In the genomic region with DNA sequence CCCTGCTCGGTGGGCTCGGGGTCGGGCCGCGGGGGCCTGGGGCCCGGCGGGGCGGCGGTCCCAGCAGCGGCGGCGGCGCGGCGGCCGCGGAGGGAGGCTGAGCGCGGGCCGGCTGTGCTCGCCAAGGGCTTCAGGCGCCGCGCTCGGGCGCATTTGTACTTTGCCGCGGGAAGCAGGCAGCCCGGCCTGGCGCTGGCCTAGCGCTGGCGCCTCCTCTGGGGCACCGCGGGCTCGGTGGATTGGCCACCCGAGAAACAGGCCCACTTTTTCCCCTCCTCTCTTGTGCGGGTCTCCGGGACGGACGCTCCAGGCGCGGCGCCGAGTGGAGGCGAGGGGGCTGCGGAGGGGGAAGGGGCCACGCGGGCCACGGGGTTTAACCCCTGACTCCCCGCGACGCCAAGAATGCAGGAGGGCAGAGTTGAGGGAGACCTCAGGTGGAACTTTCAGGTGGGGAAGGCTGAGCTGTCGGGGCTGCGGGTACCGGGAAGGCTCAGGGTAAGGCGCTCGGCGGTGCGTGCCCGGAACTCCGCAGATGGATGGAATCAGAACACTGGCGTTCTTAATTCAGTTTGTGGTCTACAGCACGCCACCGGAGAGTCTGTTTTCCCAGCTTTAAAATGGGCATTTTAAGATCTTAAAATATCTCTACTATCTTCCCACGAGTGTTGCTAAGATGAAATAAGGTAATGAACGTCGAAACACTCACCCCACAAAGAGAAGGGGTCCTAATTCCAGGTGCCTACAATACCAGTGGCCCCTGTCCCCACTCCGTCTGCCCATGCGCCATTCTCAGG, we compare ENCODE assay signal across 10 cellular contexts. TPM values are rescaled to one million over a fixed set of nuclear protein-coding genes. Genes with fewer than 3 reads are reported as not detected.
DNase-seq lines count a peak whose midpoint lies in the region; ATAC-seq and TF ChIP-seq lines count a peak whose summit lies in the region.
"Had no signal": no experiment of that assay in that cellular context is flagged by ENCODE, and none has a peak within 500 bp of the region (broad histone marks: within the 10 kb centered on the region; RNA-seq: fewer than 3 reads in every experiment).

A gene with protein sequence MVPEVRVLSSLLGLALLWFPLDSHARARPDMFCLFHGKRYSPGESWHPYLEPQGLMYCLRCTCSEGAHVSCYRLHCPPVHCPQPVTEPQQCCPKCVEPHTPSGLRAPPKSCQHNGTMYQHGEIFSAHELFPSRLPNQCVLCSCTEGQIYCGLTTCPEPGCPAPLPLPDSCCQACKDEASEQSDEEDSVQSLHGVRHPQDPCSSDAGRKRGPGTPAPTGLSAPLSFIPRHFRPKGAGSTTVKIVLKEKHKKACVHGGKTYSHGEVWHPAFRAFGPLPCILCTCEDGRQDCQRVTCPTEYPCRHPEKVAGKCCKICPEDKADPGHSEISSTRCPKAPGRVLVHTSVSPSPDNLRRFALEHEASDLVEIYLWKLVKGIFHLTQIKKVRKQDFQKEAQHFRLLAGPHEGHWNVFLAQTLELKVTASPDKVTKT (minus strand): TSS at position 126 of the 794 bp plus-strand sequence. CDS start 538 bp downstream, outside the sequence.

- WGBS in mesendoderm (ENCODE audit: extremely low coverage, insufficient coverage, low lambda C conversion rate): no CpG with 5 or more reads among the region's 69 CpGs

- ATAC-seq in activated T-cell treated with anti-CD3 and anti-CD28 coated beads, Interleukin-2, amount 50 U/mL, for 72 hours (replicated peaks in 1 of 2): peak; percentile 27 to 31
- no peak for ATAC-seq in GM19397 (IDR thresholded peaks at IDR 0.05; ENCODE audit: unreplicated experiment)

- H2BK15ac ChIP-seq in mesendoderm (replicated peaks; ENCODE audit: low read depth): no peak within 1 kb of the TSS

- H3K4me1 Mint-ChIP-seq in activated T-cell treated with anti-CD3 and anti-CD28 coated beads, Interleukin-2, amount 50 U/mL, for 72 hours (ENCODE audit: low read depth): peaks cover 5% of the 10 kb centered on the region
- peaks cover 9% of the 10 kb centered on the region for H3K4me1 Mint-ChIP-seq in activated T-cell treated with anti-CD3 and anti-CD28 coated beads, Interleukin-2, amount 50 U/mL, for 24 hours (ENCODE audit: low read depth)

- no peak within 1 kb of the TSS for H4K8ac ChIP-seq in mesendoderm (ENCODE audit: low read depth, low read length)

- no peak within 1 kb of the TSS for H3K27ac Mint-ChIP-seq in activated T-cell treated with anti-CD3 and anti-CD28 coated beads, Interleukin-2, amount 50 U/mL, for 72 hours
- H3K27ac Mint-ChIP-seq in activated T-cell treated with anti-CD3 and anti-CD28 coated beads, Interleukin-2, amount 50 U/mL, for 24 hours: no peak within 1 kb of the TSS

- H3K23ac ChIP-seq in mesendoderm (ENCODE audit: low read length): peak within 1 kb of the TSS; percentile 61

- H3K4me1 ChIP-seq in mesendoderm (ENCODE audit: control insufficient read depth, low read depth, low read length) (no peaks in the 10 kb centered on the region), uterus (peaks cover 0 to 7% of the 10 kb centered on the region in 2 donors)

- no peak within 1 kb of the TSS for H2BK5ac ChIP-seq in mesendoderm (ENCODE audit: low read length)

- no peaks in the 10 kb centered on the region for H3K9me3 ChIP-seq in uterus

- peak within 1 kb of the TSS; percentile 63 for H3K9ac ChIP-seq in mesendoderm (ENCODE audit: low read length)

- no peaks in the 10 kb centered on the region for H3K79me2 ChIP-seq in mesendoderm (ENCODE audit: control insufficient read depth, insufficient read depth, low read length)

- TF ChIP-seq POLR2A in uterus (IDR thresholded peaks at IDR 0.05): peak in 1 of 2 donors; percentile 20

- no peaks in the 10 kb centered on the region for H3K36me3 Mint-ChIP-seq in activated T-cell treated with anti-CD3 and anti-CD28 coated beads, Interleukin-2, amount 50 U/mL, for 72 hours (ENCODE audit: insufficient read depth in 2 of 2)
- no peaks in the 10 kb centered on the region for H3K36me3 Mint-ChIP-seq in activated T-cell treated with anti-CD3 and anti-CD28 coated beads, Interleukin-2, amount 50 U/mL, for 24 hours (ENCODE audit: low read depth)

- no peak within 1 kb of the TSS for H4K5ac ChIP-seq in mesendoderm (ENCODE audit: low read length)

- no peak for DNase-seq in activated T-cell treated with anti-CD3 and anti-CD28 coated beads, Interleukin-2, amount 50 U/mL, for 72 hours
- no peak for DNase-seq in activated T-cell treated with anti-CD3 and anti-CD28 coated beads, Interleukin-2, amount 50 U/mL, for 24 hours
- DNase-seq in dorsolateral prefrontal cortex (peak in 1 of 10 donors; percentile 25), mesendoderm (peak; percentile 23), uterus (peak; percentile 49 to 60), NCI-H1092 treated with DMSO at 0.1 percent for 48 hours (lab: John Stamatoyannopoulos, UW) (no peak), GF-D8 (lab: John Stamatoyannopoulos, UW) (no peak)

- intact Hi-C loops in dorsolateral prefrontal cortex (cut with DNase I): no loop called here
- intact Hi-C loops in uterus (cut with DNase I; ENCODE audit: low total_unique reads): no loop called here

- H3K18ac ChIP-seq in mesendoderm (ENCODE audit: low read length): no peak within 1 kb of the TSS

- peak within 1 kb of the TSS; percentile 40 to 42 for H3K4me3 Mint-ChIP-seq in activated T-cell treated with anti-CD3 and anti-CD28 coated beads, Interleukin-2, amount 50 U/mL, for 72 hours
- H3K4me3 Mint-ChIP-seq in activated T-cell treated with anti-CD3 and anti-CD28 coated beads, Interleukin-2, amount 50 U/mL, for 24 hours: no peak within 1 kb of the TSS

- H3K9me3 Mint-ChIP-seq in activated T-cell treated with anti-CD3 and anti-CD28 coated beads, Interleukin-2, amount 50 U/mL, for 72 hours: no peaks in the 10 kb centered on the region
- H3K9me3 Mint-ChIP-seq in activated T-cell treated with anti-CD3 and anti-CD28 coated beads, Interleukin-2, amount 50 U/mL, for 24 hours: no peaks in the 10 kb centered on the region

- peaks cover 58% of the 10 kb centered on the region for H3K27me3 Mint-ChIP-seq in activated T-cell treated with anti-CD3 and anti-CD28 coated beads, Interleukin-2, amount 50 U/mL, for 72 hours (ENCODE audit: low read depth)
- H3K27me3 Mint-ChIP-seq in activated T-cell treated with anti-CD3 and anti-CD28 coated beads, Interleukin-2, amount 50 U/mL, for 24 hours: peaks cover 60% of the 10 kb centered on the region

- no peak within 1 kb of the TSS for H2BK120ac ChIP-seq in mesendoderm (ENCODE audit: low read depth, low read length)

- H3K4me3 ChIP-seq in dorsolateral prefrontal cortex (peak within 1 kb of the TSS in 57 of 59 donors; percentile 24 to 70 (median 52)), mesendoderm (ENCODE audit: low read length) (peak within 1 kb of the TSS; percentile 16), uterus (peak within 1 kb of the TSS; percentile 31 to 39)

- H3K27me3 ChIP-seq in dorsolateral prefrontal cortex (peaks cover 0 to 32% (median 3%) of the 10 kb centered on the region in 45 donors), mesendoderm (ENCODE audit: insufficient read depth, low read length, poor library complexity) (peaks cover 39% of the 10 kb centered on the region), uterus (no peaks in the 10 kb centered on the region)

- peak within 1 kb of the TSS; percentile 64 for H3K56ac ChIP-seq in mesendoderm (ENCODE audit: low read length)

- H3K27ac ChIP-seq in dorsolateral prefrontal cortex: no peak within 1 kb of the TSS
- no peak within 1 kb of the TSS for H3K27ac ChIP-seq in mesendoderm (ENCODE audit: low read depth, low read length)
- H3K27ac ChIP-seq in uterus: peak within 1 kb of the TSS; percentile 63 to 80

- H3K36me3 ChIP-seq in mesendoderm (ENCODE audit: control insufficient read depth, insufficient read depth, low read length) (no peaks in the 10 kb centered on the region), uterus (no peaks in the 10 kb centered on the region)

- no peaks in the 10 kb centered on the region for H3K79me1 ChIP-seq in mesendoderm (ENCODE audit: low read length)

- no peak within 1 kb of the TSS for H3K4ac ChIP-seq in mesendoderm (ENCODE audit: low read depth, low read length)

- peak within 1 kb of the TSS; percentile 70 for H3K4me2 ChIP-seq in mesendoderm (ENCODE audit: low read length)

- TF ChIP-seq CTCF in dorsolateral prefrontal cortex (IDR thresholded peaks at IDR 0.05 in 54 of 56, conservative IDR thresholded peaks at IDR 0.05 in 2 of 56; ENCODE audit: low read depth in 1 of 56, partially characterized antibody in 56 of 56) (no peak), uterus (IDR thresholded peaks at IDR 0.05) (peak in 1 of 4 experiments; percentile 21)

- no peak within 1 kb of the TSS for H2AK5ac ChIP-seq in mesendoderm (ENCODE audit: low read length)

RNA-seq across cellular contexts. Expression of the gene that starts here (rescaled TPM):
- not detected for total RNA-seq in activated T-cell treated with anti-CD3 and anti-CD28 coated beads, Interleukin-2, amount 50 U/mL, for 72 hours
- total RNA-seq in dorsolateral prefrontal cortex (1 to 10 TPM in 15 of 120 experiments, under 1 TPM in 34, not detected in 71; 0.27 to 3.1 (median 0.79) TPM), uterus (100 to 1,000 TPM in 1 of 4 donors, 1 to 10 TPM in 1, under 1 TPM in 2; 0.41 to 115 (median 2.9) TPM)
- 0.37 TPM for polyA plus RNA-seq in mesendoderm (2013, experiment 1 of 2)
- polyA plus RNA-seq in mesendoderm (2013, experiment 2 of 2): 0.39 TPM
- total RNA-seq: bronchial epithelial cell, RPMI7951 had no signal

Comparison
In these comparisons a context has a peak if more than half of its experiments do, and no peak if none do; other contexts are left out.
1. Peak in ATAC-seq in activated T-cell treated with anti-CD3 and anti-CD28 coated beads, Interleukin-2, amount 50 U/mL, for 72 hours; RNA of the gene not detected or under 1 TPM.
2. DNase-seq: peak in mesendoderm (single experiment) and uterus (2 of 2); none in activated T-cell treated with anti-CD3 and anti-CD28 coated beads, Interleukin-2, amount 50 U/mL, for 72 hours (0 of 2), activated T-cell treated with anti-CD3 and anti-CD28 coated beads, Interleukin-2, amount 50 U/mL, for 24 hours (single experiment), NCI-H1092 treated with DMSO at 0.1 percent for 48 hours (single experiment) and GF-D8 (single experiment).
3. H3K27ac ChIP-seq: peak in uterus (2 of 2); none in dorsolateral prefrontal cortex (0 of 59) and mesendoderm (single experiment).
4. Peak in every context shown above with its lines, with median percentiles within 50 percentile points of each other: H3K4me3 ChIP-seq.